Comparison of ENCODE assay signal across 1 cellular context in genomic region chr7:156344595-156344994, GRCh38.
TF ChIP-seq lines count a peak whose summit lies in the region.

No MANE protein-coding gene starts in this region.

TF ChIP-seq in HepG2, 621 proteins besides CTCF, POLR2A, EP300 and RAD21 (continued from another document):
- TF ChIP-seq ZXDC (CRISPR knock-in tag; IDR thresholded peaks at IDR 0.05): no peak
- TF ChIP-seq CC2D1A (CRISPR knock-in tag; IDR thresholded peaks at IDR 0.05): no peak
- 0 out of 2 replicates have a peak, but pooled peaks have one; percentile 6 for TF ChIP-seq ATF7 (IDR thresholded peaks at IDR 0.05)
- TF ChIP-seq ATF7 (CRISPR knock-in tag; IDR thresholded peaks at IDR 0.05): no peak
- TF ChIP-seq, protein P1, sequence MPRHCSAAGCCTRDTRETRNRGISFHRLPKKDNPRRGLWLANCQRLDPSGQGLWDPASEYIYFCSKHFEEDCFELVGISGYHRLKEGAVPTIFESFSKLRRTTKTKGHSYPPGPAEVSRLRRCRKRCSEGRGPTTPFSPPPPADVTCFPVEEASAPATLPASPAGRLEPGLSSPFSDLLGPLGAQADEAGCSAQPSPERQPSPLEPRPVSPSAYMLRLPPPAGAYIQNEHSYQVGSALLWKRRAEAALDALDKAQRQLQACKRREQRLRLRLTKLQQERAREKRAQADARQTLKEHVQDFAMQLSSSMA (CRISPR knock-in tag; IDR thresholded peaks at IDR 0.05): no peak
- TF ChIP-seq ARNT (IDR thresholded peaks at IDR 0.05): 0 out of 2 replicates have a peak, but pooled peaks have one; percentile 49
- no peak for TF ChIP-seq FOXK1 (CRISPR knock-in tag; IDR thresholded peaks at IDR 0.05; ENCODE audit: borderline replicate concordance, low read depth)
- TF ChIP-seq FOXM1 (CRISPR knock-in tag; IDR thresholded peaks at IDR 0.05): no peak
- no peak for TF ChIP-seq EZH2 (conservative IDR thresholded peaks at IDR 0.05; ENCODE audit: low read depth, low read length)
- TF ChIP-seq NBN (conservative IDR thresholded peaks at IDR 0.05): 0 out of 2 replicates have a peak, but pooled peaks have one; percentile 28
- TF ChIP-seq SIX4 (CRISPR knock-in tag; IDR thresholded peaks at IDR 0.05): no peak
- no peak for TF ChIP-seq ZFP36L1 (CRISPR knock-in tag; IDR thresholded peaks at IDR 0.05)
- TF ChIP-seq ZKSCAN8 (CRISPR knock-in tag; IDR thresholded peaks at IDR 0.05; ENCODE audit: borderline replicate concordance): no peak
- peak; percentile 30; the same call in 1 of the 2 replicates for TF ChIP-seq RAD51 (IDR thresholded peaks at IDR 0.05; ENCODE audit: borderline replicate concordance)
- TF ChIP-seq ZBTB7A (CRISPR knock-in tag; IDR thresholded peaks at IDR 0.05): no peak
- TF ChIP-seq, protein P2, sequence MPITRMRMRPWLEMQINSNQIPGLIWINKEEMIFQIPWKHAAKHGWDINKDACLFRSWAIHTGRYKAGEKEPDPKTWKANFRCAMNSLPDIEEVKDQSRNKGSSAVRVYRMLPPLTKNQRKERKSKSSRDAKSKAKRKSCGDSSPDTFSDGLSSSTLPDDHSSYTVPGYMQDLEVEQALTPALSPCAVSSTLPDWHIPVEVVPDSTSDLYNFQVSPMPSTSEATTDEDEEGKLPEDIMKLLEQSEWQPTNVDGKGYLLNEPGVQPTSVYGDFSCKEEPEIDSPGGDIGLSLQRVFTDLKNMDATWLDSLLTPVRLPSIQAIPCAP (CRISPR knock-in tag; IDR thresholded peaks at IDR 0.05; ENCODE audit: low read depth): no peak
